Comparison of ENCODE assay signal across 12 cellular contexts in the genomic region with DNA sequence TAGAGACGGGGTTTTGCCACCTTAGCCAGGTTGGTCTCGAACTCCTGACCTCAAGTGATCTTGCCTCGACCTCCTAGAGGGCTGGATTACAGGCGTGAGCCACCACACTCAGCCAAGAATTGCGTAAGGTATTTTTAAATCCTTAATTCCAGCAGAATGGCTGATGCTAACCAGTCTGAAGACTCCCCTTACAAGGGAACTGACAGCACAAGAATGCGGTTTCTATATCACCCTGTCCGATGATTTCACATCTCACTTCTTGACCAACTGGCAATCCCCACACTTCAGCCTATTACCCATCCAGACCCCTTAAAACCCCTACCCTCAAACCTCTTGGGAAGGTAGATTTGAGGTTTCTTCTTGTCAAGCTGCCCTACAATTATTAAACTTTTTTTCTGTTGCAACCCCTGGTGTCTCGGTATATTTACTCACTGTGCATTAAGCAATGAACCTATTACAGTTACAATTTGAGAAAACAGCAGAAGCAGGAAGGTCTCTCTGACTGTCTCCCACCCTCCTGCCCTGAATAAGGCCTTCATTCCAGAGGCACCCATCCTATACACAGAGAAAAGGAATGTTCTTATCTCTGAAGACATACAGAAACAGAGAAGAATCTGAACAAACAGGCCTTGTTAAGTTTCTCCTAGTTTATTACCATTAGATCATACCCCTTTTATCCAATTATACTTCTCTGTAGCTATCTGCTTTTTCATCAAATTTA.
DNase-seq lines count a peak whose midpoint lies in the region; ATAC-seq and TF ChIP-seq lines count a peak whose summit lies in the region.
"Had no signal": no experiment of that assay in that cellular context is flagged by ENCODE, and none has a peak within 500 bp of the region (broad histone marks: within the 10 kb centered on the region; RNA-seq: fewer than 3 reads in every experiment).

No MANE protein-coding gene starts in this region.

- H3K27me3 ChIP-seq in brain microvascular endothelial cell (replicated peaks) (no peaks in the 10 kb centered on the region), hepatocyte (no peaks in the 10 kb centered on the region), smooth muscle cell (ENCODE audit: low read depth) (no peaks in the 10 kb centered on the region)

- TF ChIP-seq CTCF in brain microvascular endothelial cell (IDR thresholded peaks at IDR 0.05; ENCODE audit: low read depth, low read length, missing control alignments), result no peak
- no peak for TF ChIP-seq CTCF in hepatocyte (IDR thresholded peaks at IDR 0.05; ENCODE audit: poor library complexity)
- no peak for TF ChIP-seq CTCF in smooth muscle cell (IDR thresholded peaks at IDR 0.05; ENCODE audit: borderline replicate concordance, insufficient read depth, poor library complexity, severe bottlenecking)
- no peak for TF ChIP-seq CTCF in GM13977 (IDR thresholded peaks at IDR 0.05; ENCODE audit: extremely low read depth, insufficient read depth, missing control alignments)

- 74% methylated on average over 8 of the region's 8 CpGs for WGBS in hepatocyte (ENCODE audit: low lambda C conversion rate, missing lambda C conversion rate)
- WGBS in smooth muscle cell (ENCODE audit: low lambda C conversion rate), result 64% methylated on average over 8 of the region's 8 CpGs

- no peaks in the 10 kb centered on the region for H3K9me2 ChIP-seq in hepatocyte (replicated peaks; ENCODE audit: insufficient read depth)

- H3K9me3 ChIP-seq in hepatocyte (ENCODE audit: low read depth), result no peaks in the 10 kb centered on the region
- no peaks in the 10 kb centered on the region for H3K9me3 ChIP-seq in smooth muscle cell (replicated peaks; ENCODE audit: low read depth)

- no peak overlapping the region for H3K4me3 ChIP-seq in brain microvascular endothelial cell (ENCODE audit: low read depth, low read length)
- no peak overlapping the region for H3K4me3 ChIP-seq in hepatocyte
- H3K4me3 ChIP-seq in smooth muscle cell, result no peak overlapping the region
- H3K4me3 ChIP-seq: GM23248 had no signal

- intact Hi-C loops in sciatic nerve (cut with DNase I), result no loop called here

- H4K20me1 ChIP-seq in hepatocyte (ENCODE audit: insufficient read depth, poor library complexity, severe bottlenecking) (no peaks in the 10 kb centered on the region), smooth muscle cell (ENCODE audit: low read depth) (no peaks in the 10 kb centered on the region)

- no peak for ATAC-seq in HG02852 (IDR thresholded peaks at IDR 0.05; ENCODE audit: unreplicated experiment)
- no peak for ATAC-seq in sciatic nerve
- ATAC-seq: CD8-positive, alpha-beta T cell had no signal

- in situ Hi-C loops in brain microvascular endothelial cell (cut with HindIII; ENCODE audit: low pct_ligation_motif_present, low sequenced_read_pairs) (no loop called here), GM13977 (cut with MboI; ENCODE audit: low pct_unique_long_range_greater_than_20kb, low sequenced_read_pairs, unreplicated experiment) (no loop called here)

- H3K36me3 ChIP-seq in brain microvascular endothelial cell (replicated peaks), result no peaks in the 10 kb centered on the region
- H3K36me3 ChIP-seq in hepatocyte (replicated peaks; ENCODE audit: insufficient read depth, low read depth), result no peaks in the 10 kb centered on the region
- no peaks in the 10 kb centered on the region for H3K36me3 ChIP-seq in smooth muscle cell (ENCODE audit: low read depth)

- H3K9ac ChIP-seq in smooth muscle cell (ENCODE audit: low read depth), result no peak overlapping the region
- H3K9ac ChIP-seq: GM23248 had no signal

- H3K4me1 ChIP-seq in hepatocyte (ENCODE audit: insufficient read depth), result peaks cover 4% of the 10 kb centered on the region
- H3K4me1 ChIP-seq in smooth muscle cell (ENCODE audit: low read depth), result no peaks in the 10 kb centered on the region

- H3K79me2 ChIP-seq in hepatocyte (no peaks in the 10 kb centered on the region), smooth muscle cell (ENCODE audit: low read depth) (no peaks in the 10 kb centered on the region)

- peak; percentile 58 for DNase-seq in NCI-H226
- DNase-seq in brain microvascular endothelial cell, result peak; percentile 15
- DNase-seq in hepatocyte (ENCODE audit: low spot score), result no peak
- DNase-seq in smooth muscle cell (lab: John Stamatoyannopoulos, UW; ENCODE audit: unreplicated experiment), result no peak
- no peak for DNase-seq in GM13977 (ENCODE audit: low spot score)
- no peak for DNase-seq in sciatic nerve (ENCODE audit: low spot score)
- DNase-seq: CD8-positive, alpha-beta T cell; DMS53; GM23248; H7; KG1 had no signal

- H3K4me2 ChIP-seq in hepatocyte (no peak overlapping the region), smooth muscle cell (peak overlapping the region; percentile 8)

- H2AFZ ChIP-seq in hepatocyte (no peak overlapping the region), smooth muscle cell (ENCODE audit: low read depth) (no peak overlapping the region)
- H2AFZ ChIP-seq: GM23248 had no signal

- H3F3A ChIP-seq in smooth muscle cell (ENCODE audit: low read depth), result peaks cover 30% of the 10 kb centered on the region

- H3K27ac ChIP-seq in brain microvascular endothelial cell, result peak overlapping the region; percentile 53
- peak overlapping the region; percentile 51 for H3K27ac ChIP-seq in hepatocyte
- H3K27ac ChIP-seq in smooth muscle cell (ENCODE audit: low read depth), result peak overlapping the region; percentile 46
- H3K27ac ChIP-seq: GM23248 had no signal

Comparison
In these comparisons a context has a peak if more than half of its experiments do, and no peak if none do; other contexts are left out.
1. DNase-seq: peak in NCI-H226 (single experiment) and brain microvascular endothelial cell (single experiment); none in hepatocyte (single experiment), smooth muscle cell (single experiment), GM13977 (single experiment) and sciatic nerve (single experiment).
2. Peak in every context shown above with its lines, with median percentiles within 50 percentile points of each other: H3K27ac ChIP-seq.